ENCODE assay signal across 5 cellular contexts in the genomic region with DNA sequence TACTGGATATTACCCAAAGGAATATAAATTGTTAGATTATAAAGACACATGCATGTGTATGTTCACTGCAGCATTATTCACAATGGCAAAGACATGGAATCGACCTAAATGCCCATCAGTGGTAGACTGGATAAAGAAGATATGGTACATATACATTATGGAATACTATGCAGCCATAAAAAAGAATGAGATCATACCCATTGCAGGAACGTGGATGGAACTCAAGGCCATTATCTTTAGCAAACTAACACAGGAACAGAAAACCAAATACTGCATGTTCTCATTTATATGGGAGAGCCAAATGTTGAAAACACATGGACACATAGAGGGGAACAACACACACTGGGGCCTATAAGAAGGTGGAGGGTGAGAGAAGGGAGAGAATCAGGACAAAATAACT. TPM values are rescaled to one million over a fixed set of nuclear protein-coding genes. Genes with fewer than 3 reads are reported as not detected.
"Had no signal": no experiment of that assay in that cellular context is flagged by ENCODE, and none has a peak within 500 bp of the region (broad histone marks: within the 10 kb centered on the region; RNA-seq: fewer than 3 reads in every experiment).

No MANE protein-coding gene starts in this region.

RNA-seq across cellular contexts. Expression of gene C1orf185, which starts 35.7 kb away (rescaled TPM):
- total RNA-seq: HepG2, HT-29, HT1080, IMR-90 had no signal
- polyA plus RNA-seq: HepG2, IgD-negative memory B cell, IMR-90 had no signal
